Comparison of ENCODE assay signal across 20 cellular contexts in the genomic region with DNA sequence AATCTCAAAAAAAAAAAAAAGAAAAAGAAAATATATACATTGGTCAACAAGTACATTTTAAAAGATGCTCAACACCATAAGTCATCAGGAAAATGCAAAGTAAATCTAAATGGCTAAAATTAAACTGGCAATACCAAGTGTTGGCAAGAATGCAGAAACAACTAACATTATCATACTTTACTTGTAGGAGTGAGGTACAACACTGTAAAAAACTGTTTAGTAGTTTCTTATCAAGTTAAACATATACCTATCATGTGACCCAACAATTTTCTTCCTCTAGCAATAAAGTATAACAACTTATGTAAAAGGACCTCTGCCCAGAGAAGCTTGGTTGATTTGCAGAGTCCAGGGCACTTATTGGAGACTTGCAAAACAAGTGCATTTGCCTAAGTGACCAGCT. TPM values are rescaled to one million over a fixed set of nuclear protein-coding genes. Genes with fewer than 3 reads are reported as not detected.
A peak's percentile ranks its signal among the peaks of the same experiment; 100 is the strongest.
DNase-seq lines count a peak whose midpoint lies in the region; ATAC-seq, FAIRE-seq and TF ChIP-seq lines count a peak whose summit lies in the region.
"Had no signal": no experiment of that assay in that cellular context is flagged by ENCODE, and none has a peak within 500 bp of the region (broad histone marks: within the 10 kb centered on the region; RNA-seq: fewer than 3 reads in every experiment).

No MANE protein-coding gene starts in this region.

- ATAC-seq in HepG2, result no peak
- ATAC-seq in right lobe of liver, result no peak
- no peak for ATAC-seq in GM12878
- no peak for ATAC-seq in memory B cell (ENCODE audit: low read depth)
- ATAC-seq: CD8-positive, alpha-beta T cell; GM23338 had no signal

- DNase-seq in HepG2 (ENCODE audit: low spot score), result no peak
- no peak for DNase-seq in right lobe of liver
- DNase-seq in GM12878 (ENCODE audit: low read depth, low spot score), result no peak
- DNase-seq in memory B cell (ENCODE audit: low spot score in 2 of 2), result no peak
- DNase-seq in small intestine, result peak; percentile 13
- no peak for DNase-seq in H4 (ENCODE audit: low spot score)
- DNase-seq in central memory CD4-positive, alpha-beta T cell, result no peak
- DNase-seq in SW 1271 (lab: John Stamatoyannopoulos, UW), result no peak
- DNase-seq: 8988T; Caco-2; CD4-positive, CD25-positive, alpha-beta regulatory T cell; CD8-positive, alpha-beta T cell; DMS153; DND-41; HCEC 1CT had no signal

- SMC1A ChIA-PET in GM12878 (lab: Charles Lee; ENCODE audit: uncharacterized antibody, unreplicated experiment), result interaction anchor here (0.8 to 1.4 kb wide), 3 partner anchors 14 to 35 kb away, joined by 3 to 4 read pairs (median 3); no protein-coding TSS in a partner anchor

- TF ChIP-seq EP300 in HepG2 (IDR thresholded peaks at IDR 0.05; ENCODE audit: low read depth in 2 of 2, low read length in 2 of 2) (no peak), HepG2 (CRISPR knock-in tag; IDR thresholded peaks at IDR 0.05; ENCODE audit: borderline replicate concordance) (no peak), GM12878 (IDR thresholded peaks at IDR 0.05; ENCODE audit: borderline replicate concordance in 1 of 2, control insufficient read depth in 1 of 2, low read depth in 2 of 2, low read length in 2 of 2) (no peak)

- FAIRE-seq in HepG2 (lab: Jason Lieb, UNC) (no peak), GM12878 (lab: Jason Lieb, UNC) (no peak), small intestine (lab: Jason Lieb, UNC) (no peak)
- FAIRE-seq: G401.6, H54 had no signal

- H3K4me3 ChIP-seq in HepG2 (replicated peaks in 1 of 3; ENCODE audit: insufficient read depth in 1 of 3, low read depth in 2 of 3, low read length in 3 of 3) (no peak overlapping the region), right lobe of liver (no peak overlapping the region), GM12878 (no peak overlapping the region), small intestine (ENCODE audit: low read depth in 1 of 2, low read length in 2 of 2) (no peak overlapping the region)
- H3K4me3 ChIP-seq: BLaER1, GM23338 had no signal

- no peak overlapping the region for H3K4me2 ChIP-seq in HepG2 (ENCODE audit: low read depth, low read length)
- no peak overlapping the region for H3K4me2 ChIP-seq in GM12878 (ENCODE audit: control insufficient read depth, insufficient read depth)
- H3K4me2 ChIP-seq: BLaER1, GM23338 had no signal

- no TSS peak for BruUV-seq in HepG2 (replicated peaks; lab: Mats Ljungman, UMichigan)
- no TSS peak for BruUV-seq in GM12878 (replicated peaks; lab: Mats Ljungman, UMichigan)

- no peaks in the 10 kb centered on the region for H3K27me3 Mint-ChIP-seq in memory B cell
- H3K27me3 Mint-ChIP-seq: CD4-positive, CD25-positive, alpha-beta regulatory T cell had no signal

- no peaks in the 10 kb centered on the region for H3K4me1 ChIP-seq in HepG2 (ENCODE audit: insufficient read depth, low read length)
- peaks cover 0 to 6% (median 2%) of the 10 kb centered on the region in 4 donors for H3K4me1 ChIP-seq in right lobe of liver
- no peaks in the 10 kb centered on the region for H3K4me1 ChIP-seq in GM12878 (ENCODE audit: control insufficient read depth, insufficient read depth, low read length)
- H3K4me1 ChIP-seq in small intestine (ENCODE audit: control insufficient read depth in 2 of 2, insufficient read depth in 1 of 2, low read depth in 1 of 2, low read length in 1 of 2), result no peaks in the 10 kb centered on the region

- TF ChIP-seq POLR2A in HepG2 (IDR thresholded peaks at IDR 0.05; ENCODE audit: insufficient read depth in 1 of 2, low read depth in 2 of 2, low read length in 2 of 2), result no peak
- no peak for TF ChIP-seq POLR2A in right lobe of liver (IDR thresholded peaks at IDR 0.05)
- TF ChIP-seq POLR2A in GM12878 (IDR thresholded peaks at IDR 0.05; ENCODE audit: low read depth, low read length), result no peak

- no peak overlapping the region for H3K4me3 Mint-ChIP-seq in memory B cell
- H3K4me3 Mint-ChIP-seq: CD8-positive, alpha-beta T cell; GM23338 had no signal

- POLR2A ChIA-PET in HepG2 (lab: Yijun Ruan, JAX), result no interaction called here
- POLR2A ChIA-PET in GM12878 (lab: Charles Lee), result interaction anchor here (0.7 kb wide), 1 partner anchor 353 kb away, joined by 4 read pairs; no protein-coding TSS in a partner anchor

- H4K20me1 ChIP-seq in HepG2 (ENCODE audit: insufficient read depth, low read length) (no peaks in the 10 kb centered on the region), GM12878 (ENCODE audit: control insufficient read depth, insufficient read depth) (no peaks in the 10 kb centered on the region)

- H3K27ac Mint-ChIP-seq in memory B cell, result peak overlapping the region; percentile 26
- H3K27ac Mint-ChIP-seq: CD8-positive, alpha-beta T cell; GM23338 had no signal

- H3K27me3 ChIP-seq in HepG2 (ENCODE audit: control insufficient read depth in 1 of 2, insufficient read depth in 2 of 2, low read length in 2 of 2) (no peaks in the 10 kb centered on the region), right lobe of liver (no peaks in the 10 kb centered on the region), GM12878 (replicated peaks in 1 of 2; ENCODE audit: control insufficient read depth in 2 of 2, insufficient read depth in 2 of 2, low read length in 1 of 2) (no peaks in the 10 kb centered on the region), small intestine (ENCODE audit: control insufficient read depth in 2 of 2, insufficient read depth in 2 of 2, low read length in 2 of 2) (no peaks in the 10 kb centered on the region)
- H3K27me3 ChIP-seq: BLaER1 had no signal

- peaks cover 34% of the 10 kb centered on the region for H3K4me1 Mint-ChIP-seq in memory B cell

- H3K9me3 Mint-ChIP-seq in memory B cell, result peaks cover 3% of the 10 kb centered on the region

- intact Hi-C loops in HepG2 (cut with micrococcal nuclease; ENCODE audit: unreplicated experiment), result no loop called here
- intact Hi-C loops in right lobe of liver (cut with DNase I), result no loop called here
- intact Hi-C loops in GM12878 (cut with micrococcal nuclease; ENCODE audit: unreplicated experiment), result no loop called here

- no peak for TF ChIP-seq CTCF in HepG2 (CRISPR knock-in tag; IDR thresholded peaks at IDR 0.05)
- TF ChIP-seq CTCF in right lobe of liver (IDR thresholded peaks at IDR 0.05), result no peak
- TF ChIP-seq CTCF in GM12878 (IDR thresholded peaks at IDR 0.05 in 2 of 3, conservative IDR thresholded peaks at IDR 0.05 in 1 of 3; ENCODE audit: control insufficient read depth in 2 of 3, extremely low read depth in 1 of 3, insufficient read depth in 1 of 3, low read depth in 3 of 3, low read length in 3 of 3), result no peak

- no peak overlapping the region for H3K27ac ChIP-seq in HepG2 (ENCODE audit: extremely low read length, insufficient read depth, low read length)
- H3K27ac ChIP-seq in right lobe of liver, result no peak overlapping the region
- H3K27ac ChIP-seq in GM12878 (ENCODE audit: control insufficient read depth, insufficient read depth), result no peak overlapping the region
- no peak overlapping the region for H3K27ac ChIP-seq in small intestine (ENCODE audit: low read depth in 1 of 2, low read length in 1 of 2)
- H3K27ac ChIP-seq: BLaER1, C4-2B had no signal

- H3K36me3 Mint-ChIP-seq in memory B cell, result peaks cover 42% of the 10 kb centered on the region

- in situ Hi-C loops in HepG2 (cut with HindIII; ENCODE audit: extremely low pct_ligation_motif_present, low pct_unique_long_range_greater_than_20kb), result no loop called here
- in situ Hi-C loops in GM12878 (cut with MboI), result no loop called here

- H3K9me3 ChIP-seq in HepG2 (ENCODE audit: low read length) (no peaks in the 10 kb centered on the region), right lobe of liver (no peaks in the 10 kb centered on the region), GM12878 (replicated peaks; ENCODE audit: control insufficient read depth, insufficient read depth, low read length) (peaks cover 7% of the 10 kb centered on the region), small intestine (ENCODE audit: control insufficient read depth, low read depth) (no peaks in the 10 kb centered on the region)
- H3K9me3 ChIP-seq: Caco-2 had no signal

- no peak for TF ChIP-seq RAD21 in HepG2 (CRISPR knock-in tag; IDR thresholded peaks at IDR 0.05)
- no peak for TF ChIP-seq RAD21 in GM12878 (IDR thresholded peaks at IDR 0.05; ENCODE audit: insufficient read depth, low read depth, low read length)

- H2AFZ ChIP-seq in HepG2 (ENCODE audit: low read length), result no peak overlapping the region
- no peak overlapping the region for H2AFZ ChIP-seq in GM12878 (ENCODE audit: control insufficient read depth, low read depth, low read length)
- H2AFZ ChIP-seq: GM23338 had no signal

- CTCF ChIA-PET in HepG2 (lab: Yijun Ruan, JAX; ENCODE audit: low intra/inter-chr PET ratio, low total read pairs) (no interaction called here), GM12878 (lab: Yijun Ruan, JAX) (interaction anchor here (1.2 to 2.1 kb wide), 2 partner anchors 13 to 34 kb away, joined by 3 to 5 read pairs; no protein-coding TSS in a partner anchor)

- RAD21 ChIA-PET in GM12878 (lab: Charles Lee; ENCODE audit: unreplicated experiment), result no interaction called here

- H3K36me3 ChIP-seq in HepG2 (replicated peaks in 1 of 2; ENCODE audit: control insufficient read depth in 1 of 2, insufficient read depth in 2 of 2, low read length in 2 of 2), result no peaks in the 10 kb centered on the region
- no peaks in the 10 kb centered on the region for H3K36me3 ChIP-seq in right lobe of liver
- H3K36me3 ChIP-seq in GM12878 (ENCODE audit: control insufficient read depth in 2 of 2, insufficient read depth in 2 of 2, low read length in 1 of 2), result no peaks in the 10 kb centered on the region; a peak in 2 of 4 replicates
- H3K36me3 ChIP-seq in small intestine (ENCODE audit: control insufficient read depth in 2 of 2, insufficient read depth in 2 of 2, low read length in 2 of 2), result no peaks in the 10 kb centered on the region
- H3K36me3 ChIP-seq: BLaER1 had no signal

- H3K79me2 ChIP-seq in HepG2 (ENCODE audit: insufficient read depth, low read length) (no peaks in the 10 kb centered on the region), GM12878 (ENCODE audit: control insufficient read depth, insufficient read depth, low read length) (peaks cover 10% of the 10 kb centered on the region)

- H3K9ac ChIP-seq in HepG2 (ENCODE audit: insufficient read depth, low read depth, low read length), result no peak overlapping the region
- H3K9ac ChIP-seq in GM12878 (ENCODE audit: control insufficient read depth, insufficient read depth, low read length), result no peak overlapping the region
- H3K9ac ChIP-seq: BLaER1 had no signal

RNA-seq across cellular contexts. Expression of gene LMBRD1, which starts 40.5 kb away (rescaled TPM):
- total RNA-seq in HepG2 (2016; rRNA removed; fragmentation: Illumina TruSeq; extraction: Trizol), result 12.7 and 21.5 TPM in 2 replicates
- total RNA-seq in HepG2 (2016; cell fraction: cytosol; rRNA removed; fragmentation: Illumina TruSeq; extraction: Trizol; ENCODE audit: low read depth), result 2.8 and 3.5 TPM in 2 replicates
- total RNA-seq in HepG2 (2016; cell fraction: insoluble cytoplasmic fraction; rRNA removed; fragmentation: Illumina TruSeq; extraction: Trizol), result 11.1 and 20.6 TPM in 2 replicates
- 5.6 and 6.5 TPM in 2 replicates for total RNA-seq in HepG2 (2016; cell fraction: membrane; rRNA removed; fragmentation: Illumina TruSeq; extraction: Trizol)
- total RNA-seq in HepG2 (2016; cell fraction: nucleus; rRNA removed; fragmentation: Illumina TruSeq; extraction: Trizol), result 25.3 and 26.9 TPM in 2 replicates
- 17.2 and 18.9 TPM in 2 replicates for polyA plus RNA-seq in HepG2 (2011; rRNA removed)
- polyA plus RNA-seq in HepG2 (2011; cell fraction: cytosol; rRNA removed), result 6.4 and 13.3 TPM in 2 replicates
- polyA plus RNA-seq in HepG2 (2011; cell fraction: nucleus; rRNA removed), result 4.0 and 5.7 TPM in 2 replicates
- 19.0 and 31.7 TPM in 2 replicates for polyA plus RNA-seq in HepG2 (2012)
- 1.5 TPM in 2 replicates for polyA plus RNA-seq in HepG2 (2016; cell fraction: cytosol; fragmentation: Illumina TruSeq; extraction: Trizol; ENCODE audit: low read depth)
- 9.4 and 10.9 TPM in 2 replicates for polyA plus RNA-seq in HepG2 (2016; cell fraction: insoluble cytoplasmic fraction; fragmentation: Illumina TruSeq; extraction: Trizol; ENCODE audit: low read depth)
- 3.1 and 3.4 TPM in 2 replicates for polyA plus RNA-seq in HepG2 (2016; cell fraction: membrane; fragmentation: Illumina TruSeq; extraction: Trizol; ENCODE audit: low read depth)
- 21.2 and 25.7 TPM in 2 replicates for polyA plus RNA-seq in HepG2 (2016; cell fraction: nucleus; fragmentation: Illumina TruSeq; extraction: Trizol; ENCODE audit: insufficient read depth, low read depth)
- 11.5 and 13.8 TPM in 2 replicates for polyA minus RNA-seq in HepG2 (2011; rRNA and poly(A)+ RNA removed; ENCODE audit: low replicate concordance)
- 14.2 and 18.4 TPM in 2 replicates for polyA minus RNA-seq in HepG2 (2011; cell fraction: cytosol; rRNA and poly(A)+ RNA removed)
- polyA minus RNA-seq in HepG2 (2011; cell fraction: nucleus; rRNA and poly(A)+ RNA removed), result 28.2 and 39.4 TPM in 2 replicates
- 10 to 100 TPM; 37.9 to 57.7 (median 50.2) TPM for total RNA-seq in right lobe of liver
- total RNA-seq in GM12878 (2013; cell fraction: nucleolus; rRNA removed), result 60.3 and 67.1 TPM in 2 replicates
- 23.6 and 27.9 TPM in 2 replicates for total RNA-seq in GM12878 (2014; rRNA removed)
- 28.8 and 30.0 TPM in 2 replicates for total RNA-seq in GM12878 (2014; rRNA removed; fragmentation: Illumina TruSeq; extraction: Trizol)
- total RNA-seq in GM12878 (2021), result 20.0 and 21.5 TPM in 2 replicates
- polyA plus RNA-seq in GM12878 (2011; ENCODE audit: low read depth), result 12.0 TPM
- 57.0 and 102 TPM in 2 replicates for polyA plus RNA-seq in GM12878 (2011; rRNA removed)
- 11.9 and 16.8 TPM in 2 replicates for polyA plus RNA-seq in GM12878 (2011; cell fraction: cytosol; rRNA removed)
- polyA plus RNA-seq in GM12878 (2011; cell fraction: nucleus; rRNA removed), result 33.6 and 36.1 TPM in 2 replicates
- 24.3 and 26.5 TPM in 2 replicates for polyA plus RNA-seq in GM12878 (2012)
- 23.6 and 33.6 TPM in 2 replicates for polyA plus RNA-seq in GM12878 (2014; fragmentation: Illumina TruSeq; extraction: Trizol)
- 10 to 100 TPM; 43.2 to 82.1 TPM for polyA plus RNA-seq in GM12878 (2014; fragmentation: Nextera tagmentation; extraction: Ambion mirVana)
- 17.6 and 21.8 TPM in 2 replicates for polyA plus RNA-seq in GM12878 (2014; rRNA removed)
- 10 to 100 TPM; 25.6 to 31.0 TPM for polyA plus RNA-seq in GM12878 (2016; fragmentation: Nextera tagmentation; extraction: Ambion mirVana)
- polyA minus RNA-seq in GM12878 (2011; rRNA and poly(A)+ RNA removed), result 22.7 and 27.2 TPM in 2 replicates
- polyA minus RNA-seq in GM12878 (2011; cell fraction: cytosol; rRNA and poly(A)+ RNA removed), result 11.6 and 12.0 TPM in 2 replicates
- polyA minus RNA-seq in GM12878 (2011; cell fraction: nucleus; rRNA and poly(A)+ RNA removed), result 45.0 and 70.7 TPM in 2 replicates
- polyA plus RNA-seq in small intestine, result 10 to 100 TPM; 23.5 to 38.6 (median 33.5) TPM
- 34.6 and 42.9 TPM in 2 replicates for total RNA-seq in H4 (2014; rRNA removed; shearing (Covaris generic))

Comparison
In these comparisons a context has a peak if more than half of its experiments do, and no peak if none do; other contexts are left out.
1. Of the 75 proteins assayed by ChIP-seq in both HepG2 and GM12878: peak only in HepG2: none; only in GM12878: CBX5; in both: none; in neither: 74.